8 cellular contexts compared by ENCODE assay signal in the genomic region with DNA sequence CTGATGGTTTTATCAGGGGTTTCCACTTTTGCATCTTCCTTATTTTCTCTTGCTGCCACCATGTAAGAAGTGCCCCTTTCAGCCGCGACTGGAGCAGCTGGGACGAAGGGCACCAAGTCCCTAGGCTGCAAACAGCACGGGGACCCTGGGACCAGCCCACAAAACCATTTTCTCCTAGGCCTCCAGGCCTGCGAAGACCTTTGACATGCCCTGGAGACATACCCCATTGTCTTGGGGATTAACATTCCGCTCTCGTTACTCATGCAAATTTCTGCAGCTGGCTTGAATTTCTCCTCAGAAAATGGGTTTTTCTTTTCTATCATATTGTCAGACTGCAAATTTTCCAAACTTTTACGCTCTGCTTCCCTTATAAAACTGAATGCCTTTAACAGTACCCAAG. TPM values are rescaled to one million over a fixed set of nuclear protein-coding genes. Genes with fewer than 3 reads are reported as not detected.
DNase-seq lines count a peak whose midpoint lies in the region; ATAC-seq, FAIRE-seq and TF ChIP-seq lines count a peak whose summit lies in the region.
"Not testable (repeated sequence)": the region's sequence is repeated elsewhere in the genome, so short reads cannot be mapped to it uniquely, and the experiment has no call there.

No MANE protein-coding gene starts in this region.

- H3K4me2 ChIP-seq in astrocyte (ENCODE audit: low read length): not testable (repeated sequence)

- not testable (repeated sequence) for H3K4me1 Mint-ChIP-seq in astrocyte (ENCODE audit: low read depth, unreplicated experiment)
- H3K4me1 Mint-ChIP-seq in stimulated activated memory B cell treated with anti-CD40 and anti-IgM and Interleukin-4, amounts not matched to agents 10 μg/mL and 1 μg/mL and 100 μg/mL, for 72 hours: peaks cover 22% of the 10 kb centered on the region

- not testable (repeated sequence) for H3K36me3 ChIP-seq in HUES64 (ENCODE audit: insufficient read depth, low read length); RWPE2 (ENCODE audit: low read depth); astrocyte (ENCODE audit: insufficient read depth, low read length); mesodermal cell (ENCODE audit: control insufficient read depth, insufficient read depth, low read length)

- 20% methylated on average over 8 of the region's 8 CpGs for WGBS in HUES64
- 48 to 57% methylated on average over 6 to 8 of the region's 8 CpGs for WGBS in mesodermal cell (ENCODE audit: insufficient coverage in 2 of 2), 2 experiments

- not testable (repeated sequence) for H3K9ac ChIP-seq in HUES64 (ENCODE audit: low read depth, low read length); astrocyte (ENCODE audit: low read length)

- DNase-seq in ELF-1 (ENCODE audit: low read depth, low spot score): peak; percentile 85
- DNase-seq in RWPE2 (ENCODE audit: low spot score); astrocyte (ENCODE audit: low read depth): not testable (repeated sequence)
- DNase-seq in fibroblast of gingiva (ENCODE audit: low read depth): peak; percentile 47
- DNase-seq in Right ventricle myocardium superior: peak; percentile 16

- H3K27me3 ChIP-seq in HUES64 (ENCODE audit: insufficient read depth, low read length); RWPE2 (ENCODE audit: insufficient read depth, poor library complexity, severe bottlenecking); astrocyte (ENCODE audit: insufficient read depth, low read length): not testable (repeated sequence)

- H3K27ac Mint-ChIP-seq in astrocyte (ENCODE audit: unreplicated experiment): peak overlapping the region; percentile 35
- peak overlapping the region; percentile 25 for H3K27ac Mint-ChIP-seq in stimulated activated memory B cell treated with anti-CD40 and anti-IgM and Interleukin-4, amounts not matched to agents 10 μg/mL and 1 μg/mL and 100 μg/mL, for 72 hours

- H3K9me3 ChIP-seq in HUES64 (ENCODE audit: insufficient read depth, low read depth, low read length): peaks cover 25% of the 10 kb centered on the region
- H3K9me3 ChIP-seq in RWPE2 (ENCODE audit: severe bottlenecking); astrocyte (ENCODE audit: insufficient read depth, low read depth, low read length): not testable (repeated sequence)
- peaks cover 10% of the 10 kb centered on the region for H3K9me3 ChIP-seq in mesodermal cell (ENCODE audit: control insufficient read depth, low read length)

- H3K4me3 Mint-ChIP-seq in astrocyte (ENCODE audit: unreplicated experiment); stimulated activated memory B cell treated with anti-CD40 and anti-IgM and Interleukin-4, amounts not matched to agents 10 μg/mL and 1 μg/mL and 100 μg/mL, for 72 hours: not testable (repeated sequence)

- not testable (repeated sequence) for H2AFZ ChIP-seq in astrocyte (ENCODE audit: low read depth, low read length)

- not testable (repeated sequence) for H3K4me3 ChIP-seq in HUES64 (ENCODE audit: low read length); RWPE2 (ENCODE audit: severe bottlenecking); astrocyte (ENCODE audit: insufficient read depth, low read depth, low read length); mesodermal cell (ENCODE audit: extremely low read depth, insufficient read depth, low read length, poor library complexity, severe bottlenecking)

- H3K9me3 Mint-ChIP-seq in astrocyte (ENCODE audit: unreplicated experiment); stimulated activated memory B cell treated with anti-CD40 and anti-IgM and Interleukin-4, amounts not matched to agents 10 μg/mL and 1 μg/mL and 100 μg/mL, for 72 hours: not testable (repeated sequence)

- not testable (repeated sequence) for H3K27me3 Mint-ChIP-seq in astrocyte (ENCODE audit: low read depth, unreplicated experiment)
- H3K27me3 Mint-ChIP-seq in stimulated activated memory B cell treated with anti-CD40 and anti-IgM and Interleukin-4, amounts not matched to agents 10 μg/mL and 1 μg/mL and 100 μg/mL, for 72 hours: peaks cover 35% of the 10 kb centered on the region

- not testable (repeated sequence) for TF ChIP-seq CTCF in RWPE2 (IDR thresholded peaks at IDR 0.05; ENCODE audit: poor library complexity, severe bottlenecking); astrocyte (IDR thresholded peaks at IDR 0.05; ENCODE audit: insufficient read depth, low read depth, low read length)

- not testable (repeated sequence) for H4K20me1 ChIP-seq in astrocyte (ENCODE audit: insufficient read depth, low read length)

- peak overlapping the region; percentile 69; the same call in 1 of the 2 replicates for H3K27ac ChIP-seq in HUES64 (ENCODE audit: low read depth, low read length)
- peak overlapping the region; percentile 25 for H3K27ac ChIP-seq in RWPE2 (ENCODE audit: poor library complexity, severe bottlenecking)
- H3K27ac ChIP-seq in astrocyte (ENCODE audit: low read depth, low read length): not testable (repeated sequence)
- H3K27ac ChIP-seq in mesodermal cell (ENCODE audit: low read depth, low read length, severe bottlenecking): peak overlapping the region; percentile 57

- H3K79me2 ChIP-seq in astrocyte (ENCODE audit: insufficient read depth, low read length): not testable (repeated sequence)

- not testable (repeated sequence) for FAIRE-seq in astrocyte (lab: Jason Lieb, UNC)

- not testable (repeated sequence) for H3K36me3 Mint-ChIP-seq in astrocyte (ENCODE audit: low read depth, unreplicated experiment); stimulated activated memory B cell treated with anti-CD40 and anti-IgM and Interleukin-4, amounts not matched to agents 10 μg/mL and 1 μg/mL and 100 μg/mL, for 72 hours

- intact Hi-C loops in Right ventricle myocardium superior (cut with DNase I): not testable (repeated sequence)

- peak; percentile 65; the same call in 2 of the 3 replicates for ATAC-seq in RWPE2 (ENCODE audit: low read depth)
- not testable (repeated sequence) for ATAC-seq in Right ventricle myocardium superior (ENCODE audit: poor library complexity); stimulated activated memory B cell treated with anti-CD40 and anti-IgM and Interleukin-4, amounts not matched to agents 10 μg/mL and 1 μg/mL and 100 μg/mL, for 72 hours

- H3K4me1 ChIP-seq in HUES64 (ENCODE audit: insufficient read depth, low read length); RWPE2 (ENCODE audit: insufficient read depth, poor library complexity, severe bottlenecking); astrocyte (ENCODE audit: insufficient read depth, low read length); mesodermal cell (ENCODE audit: control insufficient read depth, insufficient read depth, low read length, poor library complexity, severe bottlenecking): not testable (repeated sequence)

RNA-seq across cellular contexts. Expression of gene CARS1, which starts 6.7 kb away (rescaled TPM):
- 49.3 TPM for polyA plus RNA-seq in HUES64 (2013, experiment 1 of 2)
- 45.2 TPM for polyA plus RNA-seq in HUES64 (2013, experiment 2 of 2)
- total RNA-seq in astrocyte (123 and 149 TPM in 2 replicates), Right ventricle myocardium superior (12.8 TPM)
- polyA plus RNA-seq in mesodermal cell (2013, experiment 1 of 2): 68.3 TPM
- 67.9 TPM for polyA plus RNA-seq in mesodermal cell (2013, experiment 2 of 2)
